In genomic region chr1:19010503-19010902, GRCh38 we compare ENCODE assay signal across 10 cellular contexts. TPM values are rescaled to one million over a fixed set of nuclear protein-coding genes. Genes with fewer than 3 reads are reported as not detected.
DNase-seq lines count a peak whose midpoint lies in the region; ATAC-seq and TF ChIP-seq lines count a peak whose summit lies in the region.
"Had no signal": no experiment of that assay in that cellular context is flagged by ENCODE, and none has a peak within 500 bp of the region (broad histone marks: within the 10 kb centered on the region; RNA-seq: fewer than 3 reads in every experiment).

No MANE protein-coding gene starts in this region.

- H3K27ac Mint-ChIP-seq in central memory CD8-positive, alpha-beta T cell (ENCODE audit: low read depth): peak overlapping the region; percentile 70
- H3K27ac Mint-ChIP-seq in nephron progenitor cell: peak overlapping the region; percentile 98

- peak overlapping the region; percentile 67 for H3K4me3 Mint-ChIP-seq in central memory CD8-positive, alpha-beta T cell
- H3K4me3 Mint-ChIP-seq in nephron progenitor cell: no peak overlapping the region

- no peaks in the 10 kb centered on the region for H3K36me3 ChIP-seq in MG63

- H3K9me3 Mint-ChIP-seq in central memory CD8-positive, alpha-beta T cell: no peaks in the 10 kb centered on the region
- H3K9me3 Mint-ChIP-seq in nephron progenitor cell: no peaks in the 10 kb centered on the region

- H3K4me3 ChIP-seq in AG04450 (ENCODE audit: low read depth, low read length) (no peak overlapping the region), MG63 (no peak overlapping the region)

- ATAC-seq in central memory CD8-positive, alpha-beta T cell (replicated peaks; ENCODE audit: extremely low read depth, poor library complexity, severe bottlenecking): no peak

- POLR2A ChIA-PET in AG04450 (lab: Yijun Ruan, JAX): interaction anchor here (1.2 kb wide), 1 partner anchor 54 kb away, joined by 5 read pairs; the partner anchor contains the start of gene IFFO2

- peaks cover 23% of the 10 kb centered on the region for H3K4me1 Mint-ChIP-seq in central memory CD8-positive, alpha-beta T cell
- peaks cover 88% of the 10 kb centered on the region for H3K4me1 Mint-ChIP-seq in nephron progenitor cell

- H3K27ac ChIP-seq in AG04450 (ENCODE audit: low read depth, low read length): peak overlapping the region; percentile 92

- CTCF ChIA-PET in AG04450 (lab: Charles Lee): interaction anchor here (1.7 to 2.7 kb wide), 3 partner anchors 97 to 103 kb away, joined by 8 to 13 read pairs (median 8); no protein-coding TSS in a partner anchor

- no peaks in the 10 kb centered on the region for H3K27me3 ChIP-seq in AG04450 (ENCODE audit: control insufficient read depth, insufficient read depth, low read length)
- no peaks in the 10 kb centered on the region for H3K27me3 ChIP-seq in MG63

- no peaks in the 10 kb centered on the region for H3K9me3 ChIP-seq in AG04450 (ENCODE audit: control insufficient read depth, insufficient read depth, low read length)
- no peaks in the 10 kb centered on the region for H3K9me3 ChIP-seq in MG63

- TF ChIP-seq CTCF in AG04450 (IDR thresholded peaks at IDR 0.05; ENCODE audit: low read depth, low read length): no peak
- TF ChIP-seq CTCF in nephron progenitor cell (IDR thresholded peaks at IDR 0.05): no peak

- DNase-seq in AG04450 (ENCODE audit: low read depth, low spot score): no peak
- peak; percentile 56 for DNase-seq in M059J (ENCODE audit: low read depth)
- DNase-seq in central memory CD8-positive, alpha-beta T cell (ENCODE audit: low spot score in 2 of 2): no peak
- DNase-seq in nephron progenitor cell: no peak
- DNase-seq in NCI-H1092 (lab: John Stamatoyannopoulos, UW): no peak
- no peak for DNase-seq in MG63
- DNase-seq in erythroblast (lab: John Stamatoyannopoulos, UW): no peak
- DNase-seq in epidermal melanocyte (ENCODE audit: insufficient read length, low spot score): no peak
- DNase-seq: COR-L47, NCI-H2107 had no signal

- H3K27me3 Mint-ChIP-seq in central memory CD8-positive, alpha-beta T cell: peaks cover 16% of the 10 kb centered on the region
- no peaks in the 10 kb centered on the region for H3K27me3 Mint-ChIP-seq in nephron progenitor cell (ENCODE audit: low read depth, poor library complexity)

- TF ChIP-seq POLR2A in erythroblast (IDR thresholded peaks at IDR 0.05; ENCODE audit: low read length): no peak

- H3K36me3 Mint-ChIP-seq in central memory CD8-positive, alpha-beta T cell (ENCODE audit: insufficient read depth): no peaks in the 10 kb centered on the region
- no peaks in the 10 kb centered on the region for H3K36me3 Mint-ChIP-seq in nephron progenitor cell (ENCODE audit: low read depth)

RNA-seq across cellular contexts. Expression of gene IFFO2, which starts 54.0 kb away (rescaled TPM):
- 6.8 and 7.8 TPM in 2 replicates for polyA plus RNA-seq in AG04450 (2011; rRNA removed)
- polyA minus RNA-seq in AG04450 (2011; rRNA and poly(A)+ RNA removed): 13.7 and 15.2 TPM in 2 replicates
- total RNA-seq in M059J (2014; rRNA removed; shearing (Covaris generic)): 6.7 and 13.2 TPM in 2 replicates
- total RNA-seq in MG63 (2014; rRNA removed; shearing (Covaris generic); ENCODE audit: low replicate concordance): 3.9 and 4.3 TPM in 2 replicates
